Comparison of ENCODE assay signal across 10 cellular contexts in the genomic region with DNA sequence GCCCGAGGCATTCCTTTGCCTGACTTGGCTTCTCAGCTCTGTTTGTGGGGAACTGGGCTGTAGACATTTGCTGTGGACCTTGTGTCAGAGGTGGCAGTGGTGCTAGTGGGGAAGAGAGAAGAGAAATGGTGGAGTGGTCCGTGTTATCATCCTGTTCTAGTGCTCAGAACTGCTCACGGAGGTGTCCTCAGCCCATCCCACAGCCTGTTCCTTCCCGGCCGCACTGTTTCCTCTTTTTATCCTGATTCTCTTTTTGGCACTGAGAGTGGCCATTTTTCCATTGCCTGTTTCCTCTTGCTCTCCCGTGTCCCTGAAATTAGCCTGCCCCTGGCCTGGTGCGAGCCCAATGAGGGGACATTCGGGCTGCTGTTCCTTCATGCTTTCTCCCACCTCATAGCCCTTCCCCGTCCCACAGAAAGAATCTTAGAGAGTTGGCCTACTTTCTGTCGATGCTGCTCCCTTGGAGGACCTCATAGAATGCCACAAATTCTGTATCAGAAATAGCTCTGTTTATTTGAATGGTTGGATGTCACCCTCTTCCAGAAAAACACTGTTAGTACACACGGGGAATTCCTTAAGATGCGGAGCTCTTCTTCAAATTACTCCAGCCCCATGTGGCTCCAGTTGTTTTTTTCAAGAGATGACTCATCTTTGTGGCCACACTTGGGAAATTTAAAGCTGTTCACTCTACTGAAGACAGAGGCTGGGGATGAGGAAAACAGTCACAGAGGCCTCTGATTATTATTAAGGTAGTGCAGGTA. TPM values are rescaled to one million over a fixed set of nuclear protein-coding genes. Genes with fewer than 3 reads are reported as not detected.
DNase-seq lines count a peak whose midpoint lies in the region; ATAC-seq and TF ChIP-seq lines count a peak whose summit lies in the region.
"Had no signal": no experiment of that assay in that cellular context is flagged by ENCODE, and none has a peak within 500 bp of the region (broad histone marks: within the 10 kb centered on the region; RNA-seq: fewer than 3 reads in every experiment).

No MANE protein-coding gene starts in this region.

- H3K4me1 ChIP-seq in right atrium auricular region: peaks cover 0 to 18% of the 10 kb centered on the region in 2 donors
- peaks cover 0 to 17% (median 10%) of the 10 kb centered on the region in 5 donors for H3K4me1 ChIP-seq in subcutaneous abdominal adipose tissue (ENCODE audit: control insufficient read depth in 5 of 5, insufficient read depth in 5 of 5, low read length in 5 of 5)

- ATAC-seq in GM19035 (IDR thresholded peaks at IDR 0.05; ENCODE audit: unreplicated experiment): no peak
- ATAC-seq in HG03521 (IDR thresholded peaks at IDR 0.05; ENCODE audit: unreplicated experiment): no peak
- ATAC-seq in HG03196 (IDR thresholded peaks at IDR 0.05; ENCODE audit: unreplicated experiment): no peak

- peak overlapping the region in 1 of 5 donors; percentile 15 for H3K9ac ChIP-seq in subcutaneous abdominal adipose tissue (ENCODE audit: low read length in 5 of 5)

- H3K27me3 ChIP-seq in right atrium auricular region (no peaks in the 10 kb centered on the region), subcutaneous abdominal adipose tissue (ENCODE audit: control insufficient read depth in 5 of 5, insufficient read depth in 4 of 5, low read length in 5 of 5) (no peaks in the 10 kb centered on the region)

- H3K36me3 ChIP-seq in right atrium auricular region (no peaks in the 10 kb centered on the region), subcutaneous abdominal adipose tissue (ENCODE audit: control insufficient read depth in 5 of 5, insufficient read depth in 5 of 5, low read length in 5 of 5) (no peaks in the 10 kb centered on the region)

- H3K9me3 ChIP-seq in right atrium auricular region (no peaks in the 10 kb centered on the region), subcutaneous abdominal adipose tissue (ENCODE audit: control insufficient read depth in 5 of 5, low read length in 5 of 5) (no peaks in the 10 kb centered on the region)

- DNase-seq in DMS 273 (lab: John Stamatoyannopoulos, UW; ENCODE audit: unreplicated experiment) (peak; percentile 24), DMS 273 treated with DMSO at 0.1 percent for 48 hours (lab: John Stamatoyannopoulos, UW) (no peak), amniotic epithelial cell (ENCODE audit: low read depth) (peak; percentile 79), right atrium auricular region (ENCODE audit: low spot score) (no peak)
- DNase-seq: activated T-cell treated with anti-CD3 and anti-CD28 coated beads for 4 hours had no signal

- no peak for TF ChIP-seq CTCF in right atrium auricular region (IDR thresholded peaks at IDR 0.05)

- H3K27ac ChIP-seq in right atrium auricular region (peak overlapping the region; percentile 47 to 56), subcutaneous abdominal adipose tissue (ENCODE audit: low read depth, low read length) (peak overlapping the region; percentile 1)
- H3K27ac ChIP-seq: 22Rv1 had no signal

- peak overlapping the region in 1 of 2 donors; percentile 9 for H3K4me3 ChIP-seq in right atrium auricular region
- H3K4me3 ChIP-seq in subcutaneous abdominal adipose tissue (ENCODE audit: low read depth in 1 of 5, low read length in 5 of 5): peak overlapping the region in 2 of 5 donors; percentile 9 to 32

RNA-seq across cellular contexts. Expression of a gene that starts 26.1 kb away (rescaled TPM):
- total RNA-seq in right atrium auricular region: 10 to 100 TPM in 1 of 2 donors, 1 to 10 TPM in 1; 9.4 to 15.0 TPM

RNA-seq across cellular contexts. Expression of a gene that starts 26.6 kb away (rescaled TPM):
- total RNA-seq in right atrium auricular region: 10 to 100 TPM; 19.1 to 22.5 TPM

Comparison
In these comparisons a context has a peak if more than half of its experiments do, and no peak if none do; other contexts are left out.
1. DNase-seq: peak in DMS 273 (single experiment) and amniotic epithelial cell (single experiment); none in DMS 273 treated with DMSO at 0.1 percent for 48 hours (single experiment) and right atrium auricular region (single experiment).